Comparison of ENCODE assay signal across 26 cellular contexts in the genomic region with DNA sequence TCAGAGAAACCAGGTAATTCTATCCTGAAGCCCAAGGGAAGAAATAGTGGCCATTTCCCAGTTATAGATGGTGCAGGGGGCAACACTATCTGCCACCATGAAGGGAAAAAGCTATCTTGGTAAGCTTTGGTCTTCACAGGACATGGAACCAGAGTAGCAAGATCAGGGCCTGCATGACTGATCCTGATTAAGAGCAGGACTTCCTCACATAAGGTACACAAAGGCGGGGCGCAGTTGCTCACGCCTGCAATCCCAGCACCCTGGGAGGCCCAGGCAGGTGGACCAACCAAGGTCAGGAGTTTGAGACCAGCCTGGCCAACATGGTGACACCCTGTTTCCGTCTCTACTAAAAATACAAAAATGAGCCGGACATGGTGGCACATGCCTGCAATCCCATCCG.
DNase-seq lines count a peak whose midpoint lies in the region; ATAC-seq, FAIRE-seq and TF ChIP-seq lines count a peak whose summit lies in the region.
"Had no signal": no experiment of that assay in that cellular context is flagged by ENCODE, and none has a peak within 500 bp of the region (broad histone marks: within the 10 kb centered on the region; RNA-seq: fewer than 3 reads in every experiment).

No MANE protein-coding gene starts in this region.

- no peak overlapping the region for H3K4me3 Mint-ChIP-seq in H9
- H3K4me3 Mint-ChIP-seq: CD14-positive monocyte; CD4-positive, alpha-beta memory T cell; CD4-positive, CD25-positive, alpha-beta regulatory T cell; CD8-positive, alpha-beta memory T cell had no signal

- no peaks in the 10 kb centered on the region for H3K36me3 ChIP-seq in colonic mucosa
- no peaks in the 10 kb centered on the region for H3K36me3 ChIP-seq in small intestine (ENCODE audit: control insufficient read depth in 2 of 2, insufficient read depth in 2 of 2, low read length in 2 of 2)
- H3K36me3 ChIP-seq: BE2C, BLaER1 had no signal

- H4K20me1 ChIP-seq in H9 (ENCODE audit: control insufficient read depth, insufficient read depth, insufficient read length), result no peaks in the 10 kb centered on the region
- H4K20me1 ChIP-seq: BLaER1 had no signal

- H3T11ph ChIP-seq in H9 (ENCODE audit: low read length), result no peak overlapping the region

- no peaks in the 10 kb centered on the region for H3K23me2 ChIP-seq in H9 (ENCODE audit: insufficient read length, low read depth, low read length, poor library complexity, severe bottlenecking)

- H3K9me3 Mint-ChIP-seq in H9, result peaks cover 66 to 67% of the 10 kb centered on the region in 2 experiments
- H3K9me3 Mint-ChIP-seq: CD8-positive, alpha-beta memory T cell had no signal

- H2AK5ac ChIP-seq in H9 (ENCODE audit: insufficient read length, low read length), result no peak overlapping the region

- H3K4me2 ChIP-seq in H9 (ENCODE audit: insufficient read depth, insufficient read length, low read length), result no peak overlapping the region
- H3K4me2 ChIP-seq: BLaER1 had no signal

- no peak overlapping the region for H3K14ac ChIP-seq in H9 (ENCODE audit: insufficient read depth, low read length)

- no peak overlapping the region for H3K9ac ChIP-seq in colonic mucosa (ENCODE audit: low read depth in 2 of 2, low read length in 2 of 2)
- no peak overlapping the region for H3K9ac ChIP-seq in H9 (ENCODE audit: extremely low read depth, insufficient read length, low read length)
- H3K9ac ChIP-seq: BLaER1 had no signal

- no peak overlapping the region for H3K27ac Mint-ChIP-seq in H9
- H3K27ac Mint-ChIP-seq: CD4-positive, CD25-positive, alpha-beta regulatory T cell had no signal

- DNase-seq in colonic mucosa (peak; percentile 28), epithelial cell of esophagus (ENCODE audit: low read depth) (peak; percentile 24), left colon (no peak), small intestine (peak; percentile 40), GM19240 (ENCODE audit: insufficient read length, low spot score) (no peak), H9 (no peak), globus pallidus (ENCODE audit: low spot score) (no peak)
- DNase-seq: 8988T; ACHN; BE2C; C1 segment of cervical spinal cord; CD4-positive, alpha-beta memory T cell; CD4-positive, CD25-positive, alpha-beta regulatory T cell; CD8-positive, alpha-beta memory T cell; COR-L47; DMS 273 treated with DMSO at 0.1 percent for 48 hours; DMS153; DMS79 treated with DMSO at 0.1 percent for 48 hours; GF-D8 had no signal

- no peak overlapping the region for H4K8ac ChIP-seq in H9 (replicated peaks; ENCODE audit: insufficient read length, low read depth, low read length)

- no peak overlapping the region for H2AFZ ChIP-seq in H9 (ENCODE audit: low read length)

- TF ChIP-seq CTCF in colonic mucosa (IDR thresholded peaks at IDR 0.05), result no peak
- TF ChIP-seq CTCF in epithelial cell of esophagus (IDR thresholded peaks at IDR 0.05; ENCODE audit: insufficient read depth, low read depth, low read length, missing control alignments), result no peak
- no peak for TF ChIP-seq CTCF in H9 (conservative IDR thresholded peaks at IDR 0.05)

- peaks cover 0 to 4% (median 0%) of the 10 kb centered on the region in 3 experiments; a peak in 6 of 7 replicates for H3K36me3 Mint-ChIP-seq in H9 (ENCODE audit: insufficient read depth in 1 of 3, low read depth in 3 of 3)
- H3K36me3 Mint-ChIP-seq: CD14-positive monocyte; CD4-positive, alpha-beta memory T cell; CD4-positive, CD25-positive, alpha-beta regulatory T cell; CD8-positive, alpha-beta memory T cell had no signal

- no peak overlapping the region for H2BK15ac ChIP-seq in H9 (ENCODE audit: low read depth, low read length)

- H3K9me3 ChIP-seq in colonic mucosa (no peaks in the 10 kb centered on the region), small intestine (ENCODE audit: control insufficient read depth, low read depth) (no peaks in the 10 kb centered on the region), H9 (ENCODE audit: control insufficient read depth, low read depth, low read length) (no peaks in the 10 kb centered on the region)
- H3K9me3 ChIP-seq: BE2C, BLaER1 had no signal

- no peak overlapping the region for H4K5ac ChIP-seq in H9 (ENCODE audit: insufficient read length, low read depth, low read length)

- no peaks in the 10 kb centered on the region for H3K27me3 Mint-ChIP-seq in H9 (ENCODE audit: low read depth)
- H3K27me3 Mint-ChIP-seq: CD4-positive, alpha-beta memory T cell; CD4-positive, CD25-positive, alpha-beta regulatory T cell had no signal

- no peak overlapping the region for H3K56ac ChIP-seq in H9 (ENCODE audit: insufficient read length, low read depth, low read length)

- ATAC-seq in left colon, result peak; percentile 64
- no peak for ATAC-seq in GM21619 (IDR thresholded peaks at IDR 0.05; ENCODE audit: unreplicated experiment)

- H3K4me1 Mint-ChIP-seq in H9, result peaks cover 10% of the 10 kb centered on the region in 2 experiments

- H3K27me3 ChIP-seq in colonic mucosa, result no peaks in the 10 kb centered on the region
- no peaks in the 10 kb centered on the region for H3K27me3 ChIP-seq in small intestine (ENCODE audit: control insufficient read depth in 2 of 2, insufficient read depth in 2 of 2, low read length in 2 of 2)
- H3K27me3 ChIP-seq in H9 (ENCODE audit: insufficient read depth, low read length), result no peaks in the 10 kb centered on the region
- H3K27me3 ChIP-seq: BE2C, BLaER1 had no signal

- H4K91ac ChIP-seq in H9 (ENCODE audit: insufficient read length, low read depth, low read length), result no peak overlapping the region

- H2BK12ac ChIP-seq in H9 (ENCODE audit: insufficient read length, low read depth, low read length), result no peak overlapping the region

- no peak overlapping the region for H2BK5ac ChIP-seq in H9 (ENCODE audit: insufficient read length, low read length)

- H2BK20ac ChIP-seq in H9 (ENCODE audit: low read depth, low read length, poor library complexity, severe bottlenecking), result no peak overlapping the region

- no peak overlapping the region for H3K23ac ChIP-seq in H9 (ENCODE audit: insufficient read length, low read depth, low read length)

- FAIRE-seq in small intestine (lab: Jason Lieb, UNC), result no peak
- FAIRE-seq: A204.1, G401.6, GM12891, GM19239 had no signal

- H3K4ac ChIP-seq in H9 (ENCODE audit: low read depth, low read length), result no peak overlapping the region

- 85 to 95% (median 95%) methylated on average over 6 of the region's 6 CpGs for WGBS in small intestine, 3 donors
- WGBS in H9 (ENCODE audit: extremely low coverage, insufficient read length, low lambda C conversion rate), result no CpG with 5 or more reads among the region's 6 CpGs

- intact Hi-C loops in colonic mucosa (cut with DNase I), result no loop called here
- intact Hi-C loops in left colon (cut with DNase I, micrococcal nuclease), result no loop called here

- no peaks in the 10 kb centered on the region for H3K79me1 ChIP-seq in H9 (ENCODE audit: insufficient read depth, low read depth, low read length, poor library complexity, severe bottlenecking)

- H3K27ac ChIP-seq in colonic mucosa, result no peak overlapping the region
- H3K27ac ChIP-seq in small intestine (ENCODE audit: low read depth in 1 of 2, low read length in 1 of 2), result no peak overlapping the region
- H3K27ac ChIP-seq in H9 (ENCODE audit: insufficient read length, low read depth, low read length), result no peak overlapping the region
- H3K27ac ChIP-seq: BLaER1 had no signal

- no peaks in the 10 kb centered on the region for H3K79me2 ChIP-seq in H9 (ENCODE audit: insufficient read depth, low read length)

- no peak overlapping the region for H3K18ac ChIP-seq in H9 (ENCODE audit: insufficient read length, low read depth, low read length)

- H3K4me3 ChIP-seq in colonic mucosa (no peak overlapping the region), epithelial cell of esophagus (ENCODE audit: low read length) (no peak overlapping the region), small intestine (ENCODE audit: low read depth in 1 of 2, low read length in 2 of 2) (no peak overlapping the region)
- H3K4me3 ChIP-seq: BLaER1 had no signal

- H3K4me1 ChIP-seq in colonic mucosa (no peaks in the 10 kb centered on the region), small intestine (ENCODE audit: control insufficient read depth in 2 of 2, insufficient read depth in 1 of 2, low read depth in 1 of 2, low read length in 1 of 2) (no peaks in the 10 kb centered on the region), H9 (ENCODE audit: insufficient read depth, low read length) (peaks cover 6% of the 10 kb centered on the region; the same call in 1 of the 2 replicates)
- H3K4me1 ChIP-seq: BE2C had no signal

- H2BK120ac ChIP-seq in H9 (ENCODE audit: low read depth, low read length, poor library complexity, severe bottlenecking), result no peak overlapping the region

Comparison
In these comparisons a context has a peak if more than half of its experiments do, and no peak if none do; other contexts are left out.
1. DNase-seq: peak in colonic mucosa (single experiment), epithelial cell of esophagus (single experiment) and small intestine (single experiment); none in left colon (0 of 2), GM19240 (single experiment), H9 (single experiment) and globus pallidus (single experiment).